In the genomic region with DNA sequence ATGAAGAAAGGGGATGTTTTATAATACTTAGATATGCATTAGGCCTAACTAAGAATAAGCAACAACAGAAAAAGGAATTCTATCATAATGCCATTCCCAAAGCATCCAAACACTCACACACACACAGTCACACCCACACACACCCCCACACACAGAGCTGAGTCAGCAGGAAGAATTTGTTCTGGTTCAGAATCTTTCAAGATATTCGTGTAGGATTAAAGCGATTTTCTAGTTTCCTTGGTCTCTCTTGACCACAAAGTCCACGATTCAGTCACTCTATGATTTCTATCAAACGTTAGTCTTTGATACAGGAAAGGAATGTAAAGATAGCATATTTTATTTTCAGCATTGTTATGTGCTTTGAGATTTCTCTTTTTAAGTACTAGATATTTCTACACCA, we compare ENCODE assay signal across 14 cellular contexts.
DNase-seq lines count a peak whose midpoint lies in the region; ATAC-seq and TF ChIP-seq lines count a peak whose summit lies in the region.
"Had no signal": no experiment of that assay in that cellular context is flagged by ENCODE, and none has a peak within 500 bp of the region (broad histone marks: within the 10 kb centered on the region; RNA-seq: fewer than 3 reads in every experiment).

No MANE protein-coding gene starts in this region.

- no peaks in the 10 kb centered on the region for H3K27me3 Mint-ChIP-seq in activated CD4-positive, alpha-beta T cell treated with anti-CD3 and anti-CD28 coated beads for 36 hours
- H3K27me3 Mint-ChIP-seq in activated CD4-positive, alpha-beta T cell treated with anti-CD3 and anti-CD28 coated beads, Interleukin-2, amount 10 ng/mL, durations not matched to agents 24 days and 14 days, result peaks cover 1% of the 10 kb centered on the region
- H3K27me3 Mint-ChIP-seq in activated naive CD8-positive, alpha-beta T cell treated with anti-CD3 and anti-CD28 coated beads for 36 hours, result no peaks in the 10 kb centered on the region
- peaks cover 3% of the 10 kb centered on the region for H3K27me3 Mint-ChIP-seq in osteocyte (ENCODE audit: unreplicated experiment)
- H3K27me3 Mint-ChIP-seq: activated naive CD8-positive, alpha-beta T cell treated with anti-CD3 and anti-CD28 coated beads, Interleukin-2, amount 10 ng/mL, durations not matched to agents 7 days and 5 days had no signal

- peak overlapping the region; percentile 30 for H3K27ac Mint-ChIP-seq in activated CD4-positive, alpha-beta T cell treated with anti-CD3 and anti-CD28 coated beads for 36 hours
- no peak overlapping the region for H3K27ac Mint-ChIP-seq in activated CD4-positive, alpha-beta T cell treated with anti-CD3 and anti-CD28 coated beads, Interleukin-2, amount 10 ng/mL, durations not matched to agents 24 days and 14 days
- no peak overlapping the region for H3K27ac Mint-ChIP-seq in activated naive CD8-positive, alpha-beta T cell treated with anti-CD3 and anti-CD28 coated beads for 36 hours
- no peak overlapping the region for H3K27ac Mint-ChIP-seq in osteocyte (ENCODE audit: unreplicated experiment)
- H3K27ac Mint-ChIP-seq: activated naive CD8-positive, alpha-beta T cell treated with anti-CD3 and anti-CD28 coated beads, Interleukin-2, amount 10 ng/mL, durations not matched to agents 7 days and 5 days had no signal

- no peaks in the 10 kb centered on the region for H3K9me3 Mint-ChIP-seq in activated CD4-positive, alpha-beta T cell treated with anti-CD3 and anti-CD28 coated beads for 36 hours (ENCODE audit: low read depth)
- H3K9me3 Mint-ChIP-seq in activated CD4-positive, alpha-beta T cell treated with anti-CD3 and anti-CD28 coated beads, Interleukin-2, amount 10 ng/mL, durations not matched to agents 24 days and 14 days, result peaks cover 20% of the 10 kb centered on the region
- peaks cover 6% of the 10 kb centered on the region for H3K9me3 Mint-ChIP-seq in activated naive CD8-positive, alpha-beta T cell treated with anti-CD3 and anti-CD28 coated beads for 36 hours
- H3K9me3 Mint-ChIP-seq in osteocyte (ENCODE audit: unreplicated experiment), result peaks cover 2% of the 10 kb centered on the region

- intact Hi-C loops in activated CD4-positive, alpha-beta T cell treated with anti-CD3 and anti-CD28 coated beads for 36 hours (cut with DNase I, micrococcal nuclease), result no loop called here
- intact Hi-C loops in activated CD4-positive, alpha-beta T cell treated with anti-CD3 and anti-CD28 coated beads, Interleukin-2, amount 10 ng/mL, durations not matched to agents 24 days and 14 days (cut with micrococcal nuclease), result no loop called here

- H3K4me3 Mint-ChIP-seq in activated CD4-positive, alpha-beta T cell treated with anti-CD3 and anti-CD28 coated beads for 36 hours, result no peak overlapping the region
- H3K4me3 Mint-ChIP-seq in activated CD4-positive, alpha-beta T cell treated with anti-CD3 and anti-CD28 coated beads, Interleukin-2, amount 10 ng/mL, durations not matched to agents 24 days and 14 days, result no peak overlapping the region
- no peak overlapping the region for H3K4me3 Mint-ChIP-seq in activated naive CD8-positive, alpha-beta T cell treated with anti-CD3 and anti-CD28 coated beads for 36 hours
- H3K4me3 Mint-ChIP-seq in osteocyte (ENCODE audit: unreplicated experiment), result no peak overlapping the region
- H3K4me3 Mint-ChIP-seq: activated naive CD8-positive, alpha-beta T cell treated with anti-CD3 and anti-CD28 coated beads, Interleukin-2, amount 10 ng/mL, durations not matched to agents 7 days and 5 days had no signal

- H3K36me3 Mint-ChIP-seq in activated CD4-positive, alpha-beta T cell treated with anti-CD3 and anti-CD28 coated beads for 36 hours (ENCODE audit: low read depth), result no peaks in the 10 kb centered on the region
- H3K36me3 Mint-ChIP-seq in activated CD4-positive, alpha-beta T cell treated with anti-CD3 and anti-CD28 coated beads, Interleukin-2, amount 10 ng/mL, durations not matched to agents 24 days and 14 days (ENCODE audit: low read depth), result no peaks in the 10 kb centered on the region
- peaks cover 4% of the 10 kb centered on the region for H3K36me3 Mint-ChIP-seq in activated naive CD8-positive, alpha-beta T cell treated with anti-CD3 and anti-CD28 coated beads for 36 hours
- peaks cover under 1% of the 10 kb centered on the region for H3K36me3 Mint-ChIP-seq in osteocyte (ENCODE audit: unreplicated experiment)

- TF ChIP-seq CTCF in osteocyte (IDR thresholded peaks at IDR 0.05), result no peak

- DNase-seq in activated CD4-positive, alpha-beta T cell treated with anti-CD3 and anti-CD28 coated beads for 36 hours, result peak; percentile 29
- no peak for DNase-seq in activated CD4-positive, alpha-beta T cell treated with anti-CD3 and anti-CD28 coated beads, Interleukin-2, amount 10 ng/mL, durations not matched to agents 24 days and 14 days
- peak; percentile 8 for DNase-seq in activated naive CD8-positive, alpha-beta T cell treated with anti-CD3 and anti-CD28 coated beads for 36 hours
- DNase-seq in kidney glomerular epithelial cell (lab: John Stamatoyannopoulos, UW), result peak; percentile 44
- DNase-seq in stimulated activated CD4-positive, alpha-beta T cell treated with anti-CD3 and anti-CD28 coated beads, TNF-alpha, amount 100 ng/mL, for 24 hours (ENCODE audit: low read depth in 3 of 3), result peak in 2 of 3 experiments; percentile 20 to 24
- no peak for DNase-seq in osteocyte (ENCODE audit: extremely low spot score, unreplicated experiment)
- DNase-seq: activated naive CD8-positive, alpha-beta T cell treated with anti-CD3 and anti-CD28 coated beads, Interleukin-2, amount 10 ng/mL, durations not matched to agents 7 days and 5 days; DMS79 treated with DMSO at 0.1 percent for 48 hours; NCI-H1092; SHP77 treated with DMSO at 0.1 percent for 48 hours; small intestine; stomach had no signal

- peak; percentile 23 for ATAC-seq in activated CD4-positive, alpha-beta T cell treated with anti-CD3 and anti-CD28 coated beads for 36 hours
- ATAC-seq in GM19035 (IDR thresholded peaks at IDR 0.05; ENCODE audit: unreplicated experiment) (no peak), HG03342 (IDR thresholded peaks at IDR 0.05; ENCODE audit: unreplicated experiment) (no peak)

- H3K4me1 Mint-ChIP-seq in activated CD4-positive, alpha-beta T cell treated with anti-CD3 and anti-CD28 coated beads for 36 hours, result peaks cover 25% of the 10 kb centered on the region
- H3K4me1 Mint-ChIP-seq in activated CD4-positive, alpha-beta T cell treated with anti-CD3 and anti-CD28 coated beads, Interleukin-2, amount 10 ng/mL, durations not matched to agents 24 days and 14 days, result peaks cover 18% of the 10 kb centered on the region
- peaks cover 25% of the 10 kb centered on the region for H3K4me1 Mint-ChIP-seq in activated naive CD8-positive, alpha-beta T cell treated with anti-CD3 and anti-CD28 coated beads for 36 hours
- H3K4me1 Mint-ChIP-seq in osteocyte (ENCODE audit: unreplicated experiment), result peaks cover 13% of the 10 kb centered on the region

- CTCF ChIA-PET in activated CD4-positive, alpha-beta T cell treated with anti-CD3 and anti-CD28 coated beads for 36 hours (lab: Charles Lee), result interaction anchor here (3.5 kb wide), 1 partner anchor 13 kb away, joined by 14 read pairs; no protein-coding TSS in a partner anchor

- POLR2A ChIA-PET in activated CD4-positive, alpha-beta T cell treated with anti-CD3 and anti-CD28 coated beads for 36 hours (lab: Charles Lee), result no interaction called here

Comparison
In these comparisons a context has a peak if more than half of its experiments do, and no peak if none do; other contexts are left out.
1. DNase-seq: peak in activated CD4-positive, alpha-beta T cell treated with anti-CD3 and anti-CD28 coated beads for 36 hours (single experiment), activated naive CD8-positive, alpha-beta T cell treated with anti-CD3 and anti-CD28 coated beads for 36 hours (single experiment), kidney glomerular epithelial cell (single experiment) and stimulated activated CD4-positive, alpha-beta T cell treated with anti-CD3 and anti-CD28 coated beads, TNF-alpha, amount 100 ng/mL, for 24 hours (2 of 3); none in activated CD4-positive, alpha-beta T cell treated with anti-CD3 and anti-CD28 coated beads, Interleukin-2, amount 10 ng/mL, durations not matched to agents 24 days and 14 days (single experiment) and osteocyte (single experiment).